In genomic region chr17:53627511-53627910, GRCh38 we compare ENCODE assay signal across 14 cellular contexts.
A peak's percentile ranks its signal among the peaks of the same experiment; 100 is the strongest.
DNase-seq lines count a peak whose midpoint lies in the region; ATAC-seq and TF ChIP-seq lines count a peak whose summit lies in the region.
"Had no signal": no experiment of that assay in that cellular context is flagged by ENCODE, and none has a peak within 500 bp of the region (broad histone marks: within the 10 kb centered on the region; RNA-seq: fewer than 3 reads in every experiment).

No MANE protein-coding gene starts in this region.

- H4K20me1 ChIP-seq in SK-N-SH (ENCODE audit: insufficient read depth) (no peaks in the 10 kb centered on the region), smooth muscle cell (ENCODE audit: low read depth) (no peaks in the 10 kb centered on the region)

- CTCF ChIA-PET in SK-N-SH (lab: Yijun Ruan, JAX) = no interaction called here

- peaks cover 30% of the 10 kb centered on the region for H3F3A ChIP-seq in SK-N-SH (replicated peaks; ENCODE audit: insufficient read depth)
- H3F3A ChIP-seq in smooth muscle cell (ENCODE audit: low read depth) = peaks cover 4% of the 10 kb centered on the region

- H3K4me2 ChIP-seq in SK-N-SH = peak overlapping the region; percentile 43
- peak overlapping the region; percentile 76 for H3K4me2 ChIP-seq in smooth muscle cell

- H3K9me3 ChIP-seq in SK-N-SH (no peaks in the 10 kb centered on the region), smooth muscle cell (replicated peaks; ENCODE audit: low read depth) (no peaks in the 10 kb centered on the region)
- H3K9me3 ChIP-seq: thyroid gland had no signal

- H3K4me1 ChIP-seq in SK-N-SH (ENCODE audit: control insufficient read depth in 1 of 2, insufficient read depth in 2 of 2, low read depth in 1 of 2, low read length in 1 of 2) (peaks cover 0 to 30% of the 10 kb centered on the region in 2 experiments; a peak in 3 of 4 replicates), smooth muscle cell (ENCODE audit: low read depth) (peaks cover 24% of the 10 kb centered on the region)
- H3K4me1 ChIP-seq: thyroid gland had no signal

- H3K36me3 ChIP-seq in SK-N-SH (replicated peaks in 1 of 2; ENCODE audit: control insufficient read depth in 1 of 2, insufficient read depth in 2 of 2, low read length in 1 of 2) = no peaks in the 10 kb centered on the region
- H3K36me3 ChIP-seq in smooth muscle cell (ENCODE audit: low read depth) = no peaks in the 10 kb centered on the region
- H3K36me3 ChIP-seq: thyroid gland had no signal

- H3K79me2 ChIP-seq in SK-N-SH (ENCODE audit: insufficient read depth) (no peaks in the 10 kb centered on the region), smooth muscle cell (ENCODE audit: low read depth) (no peaks in the 10 kb centered on the region)

- H3K4me3 ChIP-seq in SK-N-SH (ENCODE audit: low read depth in 2 of 2, low read length in 1 of 2) (peak overlapping the region in 1 of 2 experiments; percentile 13; a peak in 1 of 4 replicates), smooth muscle cell (no peak overlapping the region), coronary artery (no peak overlapping the region)
- H3K4me3 ChIP-seq: thyroid gland had no signal

- WGBS in SK-N-SH (ENCODE audit: low lambda C conversion rate) = 6% methylated on average over 1 of the region's 1 CpG
- 15% methylated on average over 1 of the region's 1 CpG for WGBS in smooth muscle cell (ENCODE audit: low lambda C conversion rate)

- DNase-seq in H4 (ENCODE audit: low spot score) (peak; percentile 30), SK-N-SH (no peak), fibroblast of peridontal ligament (ENCODE audit: extremely low read depth) (peak; percentile 81), smooth muscle cell (lab: John Stamatoyannopoulos, UW; ENCODE audit: unreplicated experiment) (no peak), coronary artery (ENCODE audit: low spot score) (no peak), NCI-H1436 treated with DMSO at 0.1 percent for 48 hours (lab: John Stamatoyannopoulos, UW) (no peak)
- DNase-seq: activated CD8-positive, alpha-beta T cell treated with anti-CD3 and anti-CD28 coated beads, Interleukin-2, amount 10 ng/mL, durations not matched to agents 7 days and 5 days; activated naive CD4-positive, alpha-beta T cell treated with Interleukin-2 at 50 U/mL for 16 hours; cortex of kidney; NCI-H345; T1000; thyroid gland had no signal

- POLR2A ChIA-PET in SK-N-SH (lab: Yijun Ruan, JAX) = no interaction called here

- H3K9ac ChIP-seq in SK-N-SH (peak overlapping the region; percentile 43; the same call in 1 of the 2 replicates), smooth muscle cell (ENCODE audit: low read depth) (peak overlapping the region; percentile 2)

- H3K27ac ChIP-seq in SK-N-SH (ENCODE audit: low read depth in 2 of 2, low read length in 1 of 2) (peak overlapping the region in 1 of 2 experiments; percentile 87; a peak in 2 of 4 replicates), smooth muscle cell (ENCODE audit: low read depth) (peak overlapping the region; percentile 90), coronary artery (no peak overlapping the region)
- H3K27ac ChIP-seq: thyroid gland had no signal

- peak overlapping the region; percentile 19; the same call in 1 of the 2 replicates for H2AFZ ChIP-seq in SK-N-SH (ENCODE audit: low read depth)
- H2AFZ ChIP-seq in smooth muscle cell (ENCODE audit: low read depth) = no peak overlapping the region

- H3K27me3 ChIP-seq in SK-N-SH (ENCODE audit: insufficient read depth) (no peaks in the 10 kb centered on the region), smooth muscle cell (ENCODE audit: low read depth) (no peaks in the 10 kb centered on the region)
- H3K27me3 ChIP-seq: thyroid gland had no signal

- no peaks in the 10 kb centered on the region for H3K9me2 ChIP-seq in SK-N-SH

- no peak for ATAC-seq in GM19328 (IDR thresholded peaks at IDR 0.05; ENCODE audit: unreplicated experiment)
- ATAC-seq: activated CD8-positive, alpha-beta T cell treated with anti-CD3 and anti-CD28 coated beads, Interleukin-2, amount 10 ng/mL, durations not matched to agents 7 days and 5 days; Panc1 had no signal

- TF ChIP-seq CTCF in SK-N-SH (IDR thresholded peaks at IDR 0.05) (no peak), smooth muscle cell (IDR thresholded peaks at IDR 0.05; ENCODE audit: borderline replicate concordance, insufficient read depth, poor library complexity, severe bottlenecking) (no peak), coronary artery (IDR thresholded peaks at IDR 0.05) (no peak)

- TF ChIP-seq EP300 in SK-N-SH (IDR thresholded peaks at IDR 0.05; ENCODE audit: borderline replicate concordance in 1 of 2, low read depth in 1 of 2, low read length in 1 of 2) = peak in 1 of 2 experiments; percentile 81; a peak in 2 of 4 replicates

- no peak for TF ChIP-seq RAD21 in SK-N-SH (IDR thresholded peaks at IDR 0.05; ENCODE audit: low read length)

TF ChIP-seq in SK-N-SH, 30 proteins besides CTCF, POLR2A, EP300 and RAD21:
- TF ChIP-seq YY1 (IDR thresholded peaks at IDR 0.05; ENCODE audit: low read depth) (0 out of 2 replicates have a peak, but pooled peaks have one; percentile 38), RXRA (IDR thresholded peaks at IDR 0.05; ENCODE audit: borderline replicate concordance, low read depth) (0 out of 2 replicates have a peak, but pooled peaks have one; percentile 32), PBX3 (IDR thresholded peaks at IDR 0.05) (peak; percentile 70), TEAD4 (IDR thresholded peaks at IDR 0.05; ENCODE audit: borderline replicate concordance, insufficient read depth) (0 out of 2 replicates have a peak, but pooled peaks have one; percentile 36), EZH2phosphoT487 (IDR thresholded peaks at IDR 0.05; ENCODE audit: borderline replicate concordance, low read depth) (no peak), JUND (IDR thresholded peaks at IDR 0.05) (peak; percentile 96), NFIC (IDR thresholded peaks at IDR 0.05; ENCODE audit: borderline replicate concordance) (peak; percentile 56; the same call in 1 of the 2 replicates), TCF12 (IDR thresholded peaks at IDR 0.05) (peak; percentile 80), MAX (IDR thresholded peaks at IDR 0.05; ENCODE audit: low read depth) (0 out of 2 replicates have a peak, but pooled peaks have one; percentile 52), RFX5 (IDR thresholded peaks at IDR 0.05; ENCODE audit: low read length) (no peak), MXI1 (IDR thresholded peaks at IDR 0.05; ENCODE audit: low read depth, low read length) (no peak), POLR2AphosphoS5 (IDR thresholded peaks at IDR 0.05; ENCODE audit: low read depth, low read length) (peak; percentile 56; the same call in 1 of the 2 replicates), TAF1 (IDR thresholded peaks at IDR 0.05; ENCODE audit: borderline replicate concordance, low read depth, low read length) (no peak), ZBTB33 (IDR thresholded peaks at IDR 0.05; ENCODE audit: borderline replicate concordance, low read depth) (peak; percentile 54; the same call in 1 of the 2 replicates), FOSL2 (IDR thresholded peaks at IDR 0.05; ENCODE audit: borderline replicate concordance, low read depth) (peak; percentile 99)

Comparison
In these comparisons a context has a peak if more than half of its experiments do, and no peak if none do; other contexts are left out.
1. DNase-seq: peak in H4 (single experiment) and fibroblast of peridontal ligament (single experiment); none in SK-N-SH (single experiment), smooth muscle cell (single experiment), coronary artery (single experiment) and NCI-H1436 treated with DMSO at 0.1 percent for 48 hours (single experiment).